24 cellular contexts compared by ENCODE assay signal in genomic region chr12:97967831-97968230, GRCh38.
DNase-seq lines count a peak whose midpoint lies in the region; ATAC-seq, FAIRE-seq and TF ChIP-seq lines count a peak whose summit lies in the region.
"Had no signal": no experiment of that assay in that cellular context is flagged by ENCODE, and none has a peak within 500 bp of the region (broad histone marks: within the 10 kb centered on the region; RNA-seq: fewer than 3 reads in every experiment).

No MANE protein-coding gene starts in this region.

- intact Hi-C loops in upper lobe of right lung (cut with DNase I) = no loop called here
- intact Hi-C loops in activated T-helper 1 cell treated with anti-CD3 and anti-CD28 coated beads, Interleukin-12 subunit alpha, Interleukin-12 subunit beta, Interleukin-2, Interleukin-4 antibody, amounts not matched to agents 30 ng/mL and 10 ng/mL and 1 ng/mL, durations not matched to agents 14 hours and 24 hours and 36 hours (cut with micrococcal nuclease) = no loop called here

- TF ChIP-seq CTCF in upper lobe of right lung (IDR thresholded peaks at IDR 0.05) = no peak

- H3K27ac ChIP-seq in upper lobe of right lung = no peak overlapping the region
- H3K27ac ChIP-seq: A549, BLaER1, GM23248, PC-9, RWPE1 had no signal

- no peaks in the 10 kb centered on the region for H3K36me3 ChIP-seq in upper lobe of right lung
- H3K36me3 ChIP-seq: BLaER1, MG63 had no signal

- DNase-seq in NCI-H345 (lab: John Stamatoyannopoulos, UW) (peak; percentile 19), NCI-H345 treated with DMSO at 0.1 percent for 48 hours (lab: John Stamatoyannopoulos, UW; ENCODE audit: unreplicated experiment) (no peak), NCI-H2081 (lab: John Stamatoyannopoulos, UW) (peak; percentile 67 to 89), NCI-H69 (lab: John Stamatoyannopoulos, UW) (peak; percentile 98), upper lobe of right lung (no peak), GM19239 (ENCODE audit: insufficient read length, low spot score) (no peak)
- DNase-seq in stimulated activated CD4-positive, alpha-beta T cell treated with anti-CD3 and anti-CD28 coated beads, Interleukin-2, amount 100 ng/mL, for 48 hours = no peak
- no peak for DNase-seq in activated T-helper 1 cell treated with anti-CD3 and anti-CD28 coated beads, Interleukin-12 subunit alpha, Interleukin-12 subunit beta, Interleukin-2, Interleukin-4 antibody, amounts not matched to agents 30 ng/mL and 10 ng/mL and 1 ng/mL, durations not matched to agents 14 hours and 24 hours and 36 hours (ENCODE audit: low spot score)
- DNase-seq: CD4-positive, alpha-beta memory T cell; GDM1; GM23248; HCEC 1CT; Kasumi-1; MG63; NCI-H1048; NCI-H1694 treated with DMSO at 0.1 percent for 48 hours; PC-9; SIG-M5; T-cell; T-helper 9 cell had no signal

- no peaks in the 10 kb centered on the region for H3K4me1 ChIP-seq in upper lobe of right lung
- H3K4me1 ChIP-seq: A549, BLaER1 had no signal

- FAIRE-seq in GM19239 (lab: Jason Lieb, UNC) = no peak
- FAIRE-seq: A549 had no signal

- H3K4me3 ChIP-seq in upper lobe of right lung = no peak overlapping the region
- H3K4me3 ChIP-seq: A549, BLaER1, GM23248, MG63, PC-9 had no signal

- H3K36me3 Mint-ChIP-seq in activated T-helper 1 cell treated with anti-CD3 and anti-CD28 coated beads, Interleukin-12 subunit alpha, Interleukin-12 subunit beta, Interleukin-2, Interleukin-4 antibody, amounts not matched to agents 30 ng/mL and 10 ng/mL and 1 ng/mL, durations not matched to agents 14 hours and 24 hours and 36 hours (ENCODE audit: low read depth) = no peaks in the 10 kb centered on the region
- H3K36me3 Mint-ChIP-seq: CD4-positive, alpha-beta memory T cell; T-cell had no signal

- no peak overlapping the region for H3K27ac Mint-ChIP-seq in activated T-helper 1 cell treated with anti-CD3 and anti-CD28 coated beads, Interleukin-12 subunit alpha, Interleukin-12 subunit beta, Interleukin-2, Interleukin-4 antibody, amounts not matched to agents 30 ng/mL and 10 ng/mL and 1 ng/mL, durations not matched to agents 14 hours and 24 hours and 36 hours
- H3K27ac Mint-ChIP-seq: CD4-positive, alpha-beta memory T cell; T-cell had no signal

- ATAC-seq in upper lobe of right lung = peak; percentile 21
- ATAC-seq: A549, SK-N-SH treated with all-trans-retinoic acid at 6 μM for 48 hours, T-cell had no signal

- H3K4me1 Mint-ChIP-seq in activated T-helper 1 cell treated with anti-CD3 and anti-CD28 coated beads, Interleukin-12 subunit alpha, Interleukin-12 subunit beta, Interleukin-2, Interleukin-4 antibody, amounts not matched to agents 30 ng/mL and 10 ng/mL and 1 ng/mL, durations not matched to agents 14 hours and 24 hours and 36 hours (ENCODE audit: low read depth) = no peaks in the 10 kb centered on the region
- H3K4me1 Mint-ChIP-seq: CD4-positive, alpha-beta memory T cell; T-cell had no signal

- no peaks in the 10 kb centered on the region for H3K27me3 Mint-ChIP-seq in activated T-helper 1 cell treated with anti-CD3 and anti-CD28 coated beads, Interleukin-12 subunit alpha, Interleukin-12 subunit beta, Interleukin-2, Interleukin-4 antibody, amounts not matched to agents 30 ng/mL and 10 ng/mL and 1 ng/mL, durations not matched to agents 14 hours and 24 hours and 36 hours (ENCODE audit: insufficient read depth)

- H3K9me3 Mint-ChIP-seq in activated T-helper 1 cell treated with anti-CD3 and anti-CD28 coated beads, Interleukin-12 subunit alpha, Interleukin-12 subunit beta, Interleukin-2, Interleukin-4 antibody, amounts not matched to agents 30 ng/mL and 10 ng/mL and 1 ng/mL, durations not matched to agents 14 hours and 24 hours and 36 hours = no peaks in the 10 kb centered on the region
- H3K9me3 Mint-ChIP-seq: T-cell had no signal

- H3K9me3 ChIP-seq in upper lobe of right lung = no peaks in the 10 kb centered on the region
- H3K9me3 ChIP-seq: A549, BLaER1, MG63 had no signal

- no peak overlapping the region for H3K4me3 Mint-ChIP-seq in activated T-helper 1 cell treated with anti-CD3 and anti-CD28 coated beads, Interleukin-12 subunit alpha, Interleukin-12 subunit beta, Interleukin-2, Interleukin-4 antibody, amounts not matched to agents 30 ng/mL and 10 ng/mL and 1 ng/mL, durations not matched to agents 14 hours and 24 hours and 36 hours
- H3K4me3 Mint-ChIP-seq: CD4-positive, alpha-beta memory T cell; T-cell had no signal

- no peaks in the 10 kb centered on the region for H3K27me3 ChIP-seq in upper lobe of right lung
- H3K27me3 ChIP-seq: BLaER1, MG63 had no signal

Comparison
In these comparisons a context has a peak if more than half of its experiments do, and no peak if none do; other contexts are left out.
1. DNase-seq: peak in NCI-H345 (single experiment), NCI-H2081 (2 of 2) and NCI-H69 (single experiment); none in NCI-H345 treated with DMSO at 0.1 percent for 48 hours (single experiment), upper lobe of right lung (single experiment), stimulated activated CD4-positive, alpha-beta T cell treated with anti-CD3 and anti-CD28 coated beads, Interleukin-2, amount 100 ng/mL, for 48 hours (0 of 2), GM19239 (single experiment) and activated T-helper 1 cell treated with anti-CD3 and anti-CD28 coated beads, Interleukin-12 subunit alpha, Interleukin-12 subunit beta, Interleukin-2, Interleukin-4 antibody, amounts not matched to agents 30 ng/mL and 10 ng/mL and 1 ng/mL, durations not matched to agents 14 hours and 24 hours and 36 hours (single experiment).